Comparison of ENCODE assay signal across 13 cellular contexts in the genomic region with DNA sequence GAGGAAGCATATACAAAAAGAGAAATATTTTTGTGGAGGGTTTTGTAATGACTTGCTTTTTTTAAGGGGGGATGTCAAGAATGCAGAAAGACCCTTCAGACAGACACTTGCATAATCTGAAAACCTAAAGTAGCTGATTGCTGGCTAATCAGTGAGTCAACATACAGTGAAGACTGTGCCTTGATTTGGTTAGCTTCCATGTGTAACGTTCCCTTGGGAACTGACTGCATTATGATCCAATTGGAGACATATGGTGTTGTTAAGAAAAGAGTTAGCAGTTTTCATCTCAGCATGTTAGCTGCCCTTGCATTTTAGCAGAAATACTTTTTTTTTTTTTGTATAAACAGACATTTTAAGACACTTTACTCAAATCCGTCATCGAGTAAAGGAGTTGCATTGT.
A peak's percentile ranks its signal among the peaks of the same experiment; 100 is the strongest.
DNase-seq lines count a peak whose midpoint lies in the region; ATAC-seq and TF ChIP-seq lines count a peak whose summit lies in the region.
"Had no signal": no experiment of that assay in that cellular context is flagged by ENCODE, and none has a peak within 500 bp of the region (broad histone marks: within the 10 kb centered on the region; RNA-seq: fewer than 3 reads in every experiment).

No MANE protein-coding gene starts in this region.

- no peak for ATAC-seq in left lung

- H3F3A ChIP-seq in OCI-LY1 (ENCODE audit: insufficient read depth, low read length), result no peaks in the 10 kb centered on the region

- intact Hi-C loops in left lung (cut with DNase I) (no loop called here), uterus (cut with DNase I; ENCODE audit: low total_unique reads) (no loop called here)

- peak overlapping the region; percentile 84 for H3K27ac ChIP-seq in ACC112 (ENCODE audit: low read depth, low read length)
- H3K27ac ChIP-seq in OCI-LY1 (ENCODE audit: low read depth, low read length, poor library complexity, severe bottlenecking), result peak overlapping the region; percentile 20
- no peak overlapping the region for H3K27ac ChIP-seq in left lung
- no peak overlapping the region for H3K27ac ChIP-seq in uterus

- H4K20me1 ChIP-seq in OCI-LY1 (ENCODE audit: insufficient read depth, low read length), result no peaks in the 10 kb centered on the region
- H4K20me1 ChIP-seq: BLaER1 treated with 17β-estradiol and CSF1 and Interleukin-3, amounts not matched to agents 10 nM and 100 nM had no signal

- H3K9me2 ChIP-seq in OCI-LY1 (ENCODE audit: low read depth, low read length), result no peaks in the 10 kb centered on the region

- H2AFZ ChIP-seq in ACC112 (ENCODE audit: low read length, unreplicated experiment) (no peak overlapping the region), OCI-LY1 (ENCODE audit: low read length) (no peak overlapping the region)

- H3K4me3 ChIP-seq in ACC112 (ENCODE audit: low read depth, low read length), result peak overlapping the region; percentile 47
- H3K4me3 ChIP-seq in OCI-LY1 (ENCODE audit: low read depth, low read length, poor library complexity, severe bottlenecking), result no peak overlapping the region
- H3K4me3 ChIP-seq in left lung, result no peak overlapping the region
- no peak overlapping the region for H3K4me3 ChIP-seq in uterus
- H3K4me3 ChIP-seq: BLaER1 treated with 17β-estradiol and CSF1 and Interleukin-3, amounts not matched to agents 10 nM and 100 nM; MG63 had no signal

- H3K79me2 ChIP-seq in ACC112 (ENCODE audit: control insufficient read depth, insufficient read depth, low read length, unreplicated experiment), result no peaks in the 10 kb centered on the region
- no peaks in the 10 kb centered on the region for H3K79me2 ChIP-seq in OCI-LY1 (ENCODE audit: insufficient read depth, low read length)

- H3K9ac ChIP-seq in OCI-LY1 (ENCODE audit: low read length), result no peak overlapping the region
- H3K9ac ChIP-seq: BLaER1 treated with 17β-estradiol and CSF1 and Interleukin-3, amounts not matched to agents 10 nM and 100 nM had no signal

- H3K36me3 ChIP-seq in ACC112 (ENCODE audit: insufficient read depth, low read length), result no peaks in the 10 kb centered on the region
- H3K36me3 ChIP-seq in OCI-LY1 (ENCODE audit: insufficient read depth, low read length), result no peaks in the 10 kb centered on the region
- no peaks in the 10 kb centered on the region for H3K36me3 ChIP-seq in left lung
- no peaks in the 10 kb centered on the region for H3K36me3 ChIP-seq in uterus
- H3K36me3 ChIP-seq: BLaER1 treated with 17β-estradiol and CSF1 and Interleukin-3, amounts not matched to agents 10 nM and 100 nM; MG63 had no signal

- H3K9me3 ChIP-seq in OCI-LY1 (ENCODE audit: low read length) (no peaks in the 10 kb centered on the region), left lung (no peaks in the 10 kb centered on the region), uterus (no peaks in the 10 kb centered on the region)
- H3K9me3 ChIP-seq: BLaER1 treated with 17β-estradiol and CSF1 and Interleukin-3, amounts not matched to agents 10 nM and 100 nM; MG63 had no signal

- DNase-seq in GM04504 (ENCODE audit: low read depth) (peak; percentile 71), fibroblast of peridontal ligament (ENCODE audit: extremely low read depth) (peak; percentile 98), left lung (no peak), pons (ENCODE audit: low spot score) (no peak), uterus (no peak)
- DNase-seq in activated CD4-positive, alpha-beta T cell treated with anti-CD3 and anti-CD28 coated beads for 1 hour, result no peak
- DNase-seq: activated CD4-positive, alpha-beta T cell treated with anti-CD3 and anti-CD28 coated beads, Interleukin-2, amount 50 U/mL, for 1 hour; MG63; nephron progenitor cell; NK-92 treated with Interleukin-12 subunit alpha and Interleukin-12 subunit beta, amount 100 ng/mL, for 24 hours had no signal

- no peak for TF ChIP-seq POLR2A in uterus (IDR thresholded peaks at IDR 0.05)

- TF ChIP-seq CTCF in OCI-LY1 (IDR thresholded peaks at IDR 0.05; ENCODE audit: low read length) (no peak), left lung (IDR thresholded peaks at IDR 0.05) (no peak), uterus (IDR thresholded peaks at IDR 0.05) (no peak)

- H3K4me2 ChIP-seq in OCI-LY1 (ENCODE audit: low read length), result no peak overlapping the region

- H3K27me3 ChIP-seq in ACC112 (ENCODE audit: insufficient read depth, low read length), result no peaks in the 10 kb centered on the region
- H3K27me3 ChIP-seq in OCI-LY1 (ENCODE audit: insufficient read depth, low read length), result no peaks in the 10 kb centered on the region
- no peaks in the 10 kb centered on the region for H3K27me3 ChIP-seq in left lung
- H3K27me3 ChIP-seq in uterus, result no peaks in the 10 kb centered on the region
- H3K27me3 ChIP-seq: MG63 had no signal

- H3K4me1 ChIP-seq in ACC112 (ENCODE audit: control insufficient read depth, insufficient read depth, low read length, unreplicated experiment) (peaks cover 50% of the 10 kb centered on the region), OCI-LY1 (ENCODE audit: insufficient read depth, low read length, severe bottlenecking) (peaks cover 56% of the 10 kb centered on the region), left lung (peaks cover 9 to 30% of the 10 kb centered on the region in 2 donors), uterus (no peaks in the 10 kb centered on the region)

Comparison
In these comparisons a context has a peak if more than half of its experiments do, and no peak if none do; other contexts are left out.
1. H3K27ac ChIP-seq: peak in ACC112 (single experiment) and OCI-LY1 (single experiment); none in left lung (0 of 2) and uterus (0 of 2).
2. DNase-seq: peak in GM04504 (single experiment) and fibroblast of peridontal ligament (single experiment); none in activated CD4-positive, alpha-beta T cell treated with anti-CD3 and anti-CD28 coated beads for 1 hour (single experiment), left lung (0 of 2), pons (single experiment) and uterus (0 of 2).